ENCODE assay signal across 9 cellular contexts in genomic region chr11:72308226-72309073, GRCh38.
DNase-seq lines count a peak whose midpoint lies in the region; ATAC-seq and TF ChIP-seq lines count a peak whose summit lies in the region.
"Had no signal": no experiment of that assay in that cellular context is flagged by ENCODE, and none has a peak within 500 bp of the region (broad histone marks: within the 10 kb centered on the region; RNA-seq: fewer than 3 reads in every experiment).

No MANE protein-coding gene starts in this region.

- H3K9me3 ChIP-seq in PC-3 (ENCODE audit: low read length) = no peaks in the 10 kb centered on the region

- no peak overlapping the region for H3K4me2 ChIP-seq in PC-3 (ENCODE audit: low read length)

- H3K36me3 ChIP-seq in PC-3 (ENCODE audit: low read depth, low read length) = peaks cover 35% of the 10 kb centered on the region; the same call in 1 of the 2 replicates

- H3K27me3 ChIP-seq in PC-3 (ENCODE audit: low read length) (no peaks in the 10 kb centered on the region), foreskin keratinocyte (no peaks in the 10 kb centered on the region)

- no TSS peak for BruUV-seq in PC-3 (replicated peaks; lab: Mats Ljungman, UMichigan)

- H3K27ac ChIP-seq in PC-3 (ENCODE audit: low read length) (no peak overlapping the region), foreskin keratinocyte (no peak overlapping the region)

- TF ChIP-seq CTCF in PC-3 (conservative IDR thresholded peaks at IDR 0.05; ENCODE audit: low read depth, low read length) (no peak), foreskin keratinocyte (conservative IDR thresholded peaks at IDR 0.05) (no peak)

- no peak overlapping the region for H3K9ac ChIP-seq in PC-3 (ENCODE audit: low read length)

- H3K4me1 ChIP-seq in PC-3 (ENCODE audit: insufficient read depth, low read length) (no peaks in the 10 kb centered on the region), foreskin keratinocyte (peaks cover 20% of the 10 kb centered on the region)

- H3K4me3 ChIP-seq in PC-3 (ENCODE audit: low read length) = no peak overlapping the region

- CTCF ChIA-PET in PC-3 (lab: Charles Lee) = no interaction called here

- no peaks in the 10 kb centered on the region for H3F3A ChIP-seq in PC-3 (ENCODE audit: low read length, unreplicated experiment)

- H2AFZ ChIP-seq in PC-3 (ENCODE audit: low read length) = no peak overlapping the region

- H4K20me1 ChIP-seq in PC-3 (ENCODE audit: low read length) = no peaks in the 10 kb centered on the region

- H3K79me2 ChIP-seq in PC-3 (ENCODE audit: low read length) = no peaks in the 10 kb centered on the region

- POLR2A ChIA-PET in PC-3 (lab: Charles Lee; ENCODE audit: unreplicated experiment) = no interaction called here

- DNase-seq in AG08395 (ENCODE audit: low spot score) = peak; percentile 84
- peak; percentile 35 for DNase-seq in PC-3
- DNase-seq in foreskin keratinocyte = peak; percentile 87 to 95
- no peak for DNase-seq in activated CD4-positive, alpha-beta T cell treated with anti-CD3 and anti-CD28 coated beads for 4 hours
- DNase-seq: CD8-positive, alpha-beta memory T cell had no signal

- intact Hi-C loops in PC-3 (cut with micrococcal nuclease) = no loop called here

- H3K9me2 ChIP-seq in PC-3 (replicated peaks; ENCODE audit: low read length) = no peaks in the 10 kb centered on the region

- ATAC-seq in HG03175 (IDR thresholded peaks at IDR 0.05; ENCODE audit: unreplicated experiment) (peak; percentile 77), PC-3 (no peak; the same call in 1 of the 2 replicates), foreskin keratinocyte (peak; percentile 87), HG03520 (IDR thresholded peaks at IDR 0.05; ENCODE audit: unreplicated experiment) (no peak), HG03280 (IDR thresholded peaks at IDR 0.05; ENCODE audit: unreplicated experiment) (no peak), HG03571 (IDR thresholded peaks at IDR 0.05; ENCODE audit: unreplicated experiment) (no peak)

Comparison
In these comparisons a context has a peak if more than half of its experiments do, and no peak if none do; other contexts are left out.
1. DNase-seq: peak in AG08395 (single experiment), PC-3 (single experiment) and foreskin keratinocyte (2 of 2); none in activated CD4-positive, alpha-beta T cell treated with anti-CD3 and anti-CD28 coated beads for 4 hours (0 of 2).
2. ATAC-seq: peak in HG03175 (single experiment) and foreskin keratinocyte (single experiment); none in PC-3 (single experiment), HG03520 (single experiment), HG03280 (single experiment) and HG03571 (single experiment).